Comparison of ENCODE assay signal across 30 cellular contexts in the genomic region with DNA sequence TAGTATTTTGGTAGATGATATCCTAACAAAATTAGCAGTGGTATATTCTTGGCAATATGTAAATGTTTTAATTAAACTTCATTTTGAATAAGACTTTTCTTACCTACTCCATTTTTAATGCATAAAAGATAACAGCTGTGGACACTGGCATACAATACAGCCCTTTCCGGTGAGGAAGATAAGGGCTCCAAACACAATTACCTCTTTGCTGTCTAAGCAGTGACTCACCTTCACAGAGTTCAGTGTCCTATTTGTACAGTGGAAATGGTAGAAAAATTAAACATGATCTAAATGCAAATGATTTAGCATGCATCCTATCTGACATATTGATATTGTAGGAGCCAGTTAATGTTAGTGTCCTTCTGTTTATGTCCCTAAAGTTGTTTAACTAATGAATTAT.
A peak's percentile ranks its signal among the peaks of the same experiment; 100 is the strongest.
DNase-seq lines count a peak whose midpoint lies in the region; ATAC-seq, FAIRE-seq and TF ChIP-seq lines count a peak whose summit lies in the region.
"Had no signal": no experiment of that assay in that cellular context is flagged by ENCODE, and none has a peak within 500 bp of the region (broad histone marks: within the 10 kb centered on the region; RNA-seq: fewer than 3 reads in every experiment).

No MANE protein-coding gene starts in this region.

- H3K27me3 ChIP-seq in HepG2 (ENCODE audit: control insufficient read depth in 1 of 2, insufficient read depth in 2 of 2, low read length in 2 of 2), result no peaks in the 10 kb centered on the region
- H3K27me3 ChIP-seq: neural progenitor cell, right lobe of liver, thyroid gland had no signal

- FAIRE-seq in HepG2 (lab: Jason Lieb, UNC), result no peak
- FAIRE-seq: colon, HTR-8/SVneo had no signal

- H3K9me3 ChIP-seq in HepG2 (ENCODE audit: low read length), result no peaks in the 10 kb centered on the region
- H3K9me3 ChIP-seq: right lobe of liver, thyroid gland had no signal

- H3K9me3 Mint-ChIP-seq in activated T-cell treated with anti-CD3 and anti-CD28 coated beads, Interleukin-2, amount 50 U/mL, for 4 hours, result no peaks in the 10 kb centered on the region
- H3K9me3 Mint-ChIP-seq: stimulated activated naive CD8-positive, alpha-beta T cell treated with anti-CD3 and anti-CD28 coated beads, Interleukin-15, Interleukin-2, amounts not matched to agents 100 ng/mL and 50 ng/mL, for 24 hours had no signal

- intact Hi-C loops in HepG2 (cut with micrococcal nuclease; ENCODE audit: unreplicated experiment), result no loop called here

- H3K27me3 Mint-ChIP-seq in activated T-cell treated with anti-CD3 and anti-CD28 coated beads, Interleukin-2, amount 50 U/mL, for 4 hours (ENCODE audit: low read depth), result no peaks in the 10 kb centered on the region
- H3K27me3 Mint-ChIP-seq: activated CD8-positive, alpha-beta T cell treated with anti-CD3 and anti-CD28 coated beads for 36 hours; activated naive CD8-positive, alpha-beta T cell treated with anti-CD3 and anti-CD28 coated beads, Interleukin-2, amount 50 U/mL, for 24 hours; CD4-positive, CD25-positive, alpha-beta regulatory T cell; stimulated activated naive CD8-positive, alpha-beta T cell treated with anti-CD3 and anti-CD28 coated beads, Interleukin-15, Interleukin-2, amounts not matched to agents 100 ng/mL and 50 ng/mL, for 24 hours; T-helper 17 cell had no signal

- TF ChIP-seq RAD21 in HepG2 (CRISPR knock-in tag; IDR thresholded peaks at IDR 0.05), result no peak

- ATAC-seq in HepG2, result peak; percentile 97
- ATAC-seq in activated T-cell treated with anti-CD3 and anti-CD28 coated beads, Interleukin-2, amount 50 U/mL, for 4 hours, result no peak
- no peak for ATAC-seq in GM18511 (IDR thresholded peaks at IDR 0.05; ENCODE audit: unreplicated experiment)
- ATAC-seq: activated CD8-positive, alpha-beta T cell treated with anti-CD3 and anti-CD28 coated beads for 36 hours; activated naive CD8-positive, alpha-beta T cell treated with anti-CD3 and anti-CD28 coated beads, Interleukin-2, amount 50 U/mL, for 24 hours; T-helper 17 cell had no signal

- WGBS in HepG2 (ENCODE audit: low lambda C conversion rate), result 0% methylated on average over 1 of the region's 1 CpG

- no peaks in the 10 kb centered on the region for H3K36me3 ChIP-seq in HepG2 (replicated peaks in 1 of 2; ENCODE audit: control insufficient read depth in 1 of 2, insufficient read depth in 2 of 2, low read length in 2 of 2)
- H3K36me3 ChIP-seq: neural progenitor cell, right lobe of liver, thyroid gland had no signal

- H3K4me2 ChIP-seq in HepG2 (ENCODE audit: low read depth, low read length), result peak overlapping the region; percentile 2; the same call in 1 of the 2 replicates
- H3K4me2 ChIP-seq: neural progenitor cell had no signal

- H3K4me3 Mint-ChIP-seq in activated T-cell treated with anti-CD3 and anti-CD28 coated beads, Interleukin-2, amount 50 U/mL, for 4 hours, result no peak overlapping the region
- H3K4me3 Mint-ChIP-seq: activated CD8-positive, alpha-beta T cell treated with anti-CD3 and anti-CD28 coated beads for 36 hours; activated naive CD8-positive, alpha-beta T cell treated with anti-CD3 and anti-CD28 coated beads, Interleukin-2, amount 50 U/mL, for 24 hours; brain; CD4-positive, CD25-positive, alpha-beta regulatory T cell; neural progenitor cell; stimulated activated naive CD8-positive, alpha-beta T cell treated with anti-CD3 and anti-CD28 coated beads, Interleukin-15, Interleukin-2, amounts not matched to agents 100 ng/mL and 50 ng/mL, for 24 hours; T-helper 17 cell had no signal

- no peaks in the 10 kb centered on the region for H3K4me1 Mint-ChIP-seq in activated T-cell treated with anti-CD3 and anti-CD28 coated beads, Interleukin-2, amount 50 U/mL, for 4 hours (ENCODE audit: low read depth)
- H3K4me1 Mint-ChIP-seq: activated naive CD8-positive, alpha-beta T cell treated with anti-CD3 and anti-CD28 coated beads, Interleukin-2, amount 50 U/mL, for 24 hours; CD4-positive, CD25-positive, alpha-beta regulatory T cell; T-helper 17 cell had no signal

- POLR2A ChIA-PET in HepG2 (lab: Yijun Ruan, JAX), result no interaction called here

- CTCF ChIA-PET in HepG2 (lab: Yijun Ruan, JAX; ENCODE audit: low intra/inter-chr PET ratio, low total read pairs), result no interaction called here

- TF ChIP-seq EP300 in HepG2 (IDR thresholded peaks at IDR 0.05; ENCODE audit: low read depth in 2 of 2, low read length in 2 of 2) (no peak), HepG2 (CRISPR knock-in tag; IDR thresholded peaks at IDR 0.05; ENCODE audit: borderline replicate concordance) (no peak)

- in situ Hi-C loops in HepG2 (cut with HindIII; ENCODE audit: extremely low pct_ligation_motif_present, low pct_unique_long_range_greater_than_20kb), result no loop called here

- H3K27ac ChIP-seq in cingulate gyrus (ENCODE audit: low read depth, low read length) (peak overlapping the region; percentile 8), HepG2 (ENCODE audit: extremely low read length, insufficient read depth, low read length) (no peak overlapping the region)
- H3K27ac ChIP-seq: neural progenitor cell, right lobe of liver, RWPE1, SK-N-MC, thyroid gland had no signal

- H3K4me3 ChIP-seq in HepG2 (replicated peaks in 1 of 3; ENCODE audit: insufficient read depth in 1 of 3, low read depth in 2 of 3, low read length in 3 of 3), result no peak overlapping the region
- H3K4me3 ChIP-seq: lung, neural progenitor cell, right lobe of liver, SK-N-MC, thyroid gland had no signal

- peaks cover 33% of the 10 kb centered on the region for H3K4me1 ChIP-seq in HepG2 (ENCODE audit: insufficient read depth, low read length)
- H3K4me1 ChIP-seq: neural progenitor cell, right lobe of liver, thyroid gland had no signal

- H3K9ac ChIP-seq in HepG2 (ENCODE audit: insufficient read depth, low read depth, low read length), result no peak overlapping the region
- H3K9ac ChIP-seq: neural progenitor cell had no signal

- TF ChIP-seq CTCF in HepG2 (CRISPR knock-in tag; IDR thresholded peaks at IDR 0.05), result no peak

- H3K79me2 ChIP-seq in HepG2 (ENCODE audit: insufficient read depth, low read length), result no peaks in the 10 kb centered on the region

- peak; percentile 58 for DNase-seq in DMS153 treated with DMSO at 0.1 percent for 48 hours (lab: John Stamatoyannopoulos, UW; ENCODE audit: unreplicated experiment)
- peak; percentile 75 for DNase-seq in NCI-H226
- DNase-seq in HepG2 (ENCODE audit: low spot score), result peak; percentile 65
- DNase-seq in activated T-cell treated with anti-CD3 and anti-CD28 coated beads, Interleukin-2, amount 50 U/mL, for 4 hours, result no peak
- no peak for DNase-seq in T-helper 1 cell
- DNase-seq: activated CD4-positive, alpha-beta T cell treated with anti-CD3 and anti-CD28 coated beads for 1 hour; activated CD8-positive, alpha-beta T cell treated with anti-CD3 and anti-CD28 coated beads for 36 hours; activated gamma-delta T cell; activated naive CD8-positive, alpha-beta T cell treated with anti-CD3 and anti-CD28 coated beads, Interleukin-2, amount 50 U/mL, for 24 hours; CD4-positive, CD25-positive, alpha-beta regulatory T cell; GDM1; Karpas-422; kidney glomerular epithelial cell; NCI-H2081 treated with DMSO at 0.1 percent for 48 hours; NCI-H524; posterior cingulate gyrus; right lobe of liver; stimulated activated CD4-positive, alpha-beta T cell treated with anti-CD3 and anti-CD28 coated beads, Interleukin-12 subunit alpha, Interleukin-12 subunit beta, amount 100 ng/mL, for 4 hours; T-helper 17 cell; thyroid gland had no signal

- no peaks in the 10 kb centered on the region for H3K36me3 Mint-ChIP-seq in activated T-cell treated with anti-CD3 and anti-CD28 coated beads, Interleukin-2, amount 50 U/mL, for 4 hours (ENCODE audit: insufficient read depth)
- H3K36me3 Mint-ChIP-seq: brain; CD4-positive, CD25-positive, alpha-beta regulatory T cell; neural progenitor cell had no signal

- no peak overlapping the region for H2AFZ ChIP-seq in HepG2 (ENCODE audit: low read length)
- H2AFZ ChIP-seq: neural progenitor cell had no signal

- TF ChIP-seq POLR2A in HepG2 (IDR thresholded peaks at IDR 0.05; ENCODE audit: insufficient read depth in 1 of 2, low read depth in 2 of 2, low read length in 2 of 2), result no peak

- H4K20me1 ChIP-seq in HepG2 (ENCODE audit: insufficient read depth, low read length), result no peaks in the 10 kb centered on the region

- BruUV-seq in HepG2 (replicated peaks; lab: Mats Ljungman, UMichigan), result no TSS peak

TF ChIP-seq in HepG2, 621 proteins besides CTCF, POLR2A, EP300 and RAD21 (continues in another document):
- TF ChIP-seq, protein P1, sequence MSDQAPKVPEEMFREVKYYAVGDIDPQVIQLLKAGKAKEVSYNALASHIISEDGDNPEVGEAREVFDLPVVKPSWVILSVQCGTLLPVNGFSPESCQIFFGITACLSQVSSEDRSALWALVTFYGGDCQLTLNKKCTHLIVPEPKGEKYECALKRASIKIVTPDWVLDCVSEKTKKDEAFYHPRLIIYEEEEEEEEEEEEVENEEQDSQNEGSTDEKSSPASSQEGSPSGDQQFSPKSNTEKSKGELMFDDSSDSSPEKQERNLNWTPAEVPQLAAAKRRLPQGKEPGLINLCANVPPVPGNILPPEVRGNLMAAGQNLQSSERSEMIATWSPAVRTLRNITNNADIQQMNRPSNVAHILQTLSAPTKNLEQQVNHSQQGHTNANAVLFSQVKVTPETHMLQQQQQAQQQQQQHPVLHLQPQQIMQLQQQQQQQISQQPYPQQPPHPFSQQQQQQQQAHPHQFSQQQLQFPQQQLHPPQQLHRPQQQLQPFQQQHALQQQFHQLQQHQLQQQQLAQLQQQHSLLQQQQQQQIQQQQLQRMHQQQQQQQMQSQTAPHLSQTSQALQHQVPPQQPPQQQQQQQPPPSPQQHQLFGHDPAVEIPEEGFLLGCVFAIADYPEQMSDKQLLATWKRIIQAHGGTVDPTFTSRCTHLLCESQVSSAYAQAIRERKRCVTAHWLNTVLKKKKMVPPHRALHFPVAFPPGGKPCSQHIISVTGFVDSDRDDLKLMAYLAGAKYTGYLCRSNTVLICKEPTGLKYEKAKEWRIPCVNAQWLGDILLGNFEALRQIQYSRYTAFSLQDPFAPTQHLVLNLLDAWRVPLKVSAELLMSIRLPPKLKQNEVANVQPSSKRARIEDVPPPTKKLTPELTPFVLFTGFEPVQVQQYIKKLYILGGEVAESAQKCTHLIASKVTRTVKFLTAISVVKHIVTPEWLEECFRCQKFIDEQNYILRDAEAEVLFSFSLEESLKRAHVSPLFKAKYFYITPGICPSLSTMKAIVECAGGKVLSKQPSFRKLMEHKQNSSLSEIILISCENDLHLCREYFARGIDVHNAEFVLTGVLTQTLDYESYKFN (CRISPR knock-in tag; conservative IDR thresholded peaks at IDR 0.05), result peak; percentile 36; the same call in 1 of the 2 replicates
- TF ChIP-seq, protein P2, sequence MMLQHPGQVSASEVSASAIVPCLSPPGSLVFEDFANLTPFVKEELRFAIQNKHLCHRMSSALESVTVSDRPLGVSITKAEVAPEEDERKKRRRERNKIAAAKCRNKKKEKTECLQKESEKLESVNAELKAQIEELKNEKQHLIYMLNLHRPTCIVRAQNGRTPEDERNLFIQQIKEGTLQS (CRISPR knock-in tag; IDR thresholded peaks at IDR 0.05), result peak; percentile 61
- TF ChIP-seq FOXP1 (IDR thresholded peaks at IDR 0.05) (no peak), FOXP1 (CRISPR knock-in tag; IDR thresholded peaks at IDR 0.05) (peak; percentile 31; the same call in 1 of the 2 replicates), TEAD3 (CRISPR knock-in tag; optimal IDR thresholded peaks at IDR 0.05; ENCODE audit: borderline replicate concordance) (peak; percentile 15), ZNF441 (CRISPR knock-in tag; IDR thresholded peaks at IDR 0.05; ENCODE audit: borderline replicate concordance) (no peak), ZNF891 (CRISPR knock-in tag; IDR thresholded peaks at IDR 0.05) (no peak)

Comparison
In these comparisons a context has a peak if more than half of its experiments do, and no peak if none do; other contexts are left out.
1. DNase-seq: peak in DMS153 treated with DMSO at 0.1 percent for 48 hours (single experiment), NCI-H226 (single experiment) and HepG2 (single experiment); none in activated T-cell treated with anti-CD3 and anti-CD28 coated beads, Interleukin-2, amount 50 U/mL, for 4 hours (single experiment) and T-helper 1 cell (0 of 5).